ENCODE assay signal across 8 cellular contexts in the genomic region with DNA sequence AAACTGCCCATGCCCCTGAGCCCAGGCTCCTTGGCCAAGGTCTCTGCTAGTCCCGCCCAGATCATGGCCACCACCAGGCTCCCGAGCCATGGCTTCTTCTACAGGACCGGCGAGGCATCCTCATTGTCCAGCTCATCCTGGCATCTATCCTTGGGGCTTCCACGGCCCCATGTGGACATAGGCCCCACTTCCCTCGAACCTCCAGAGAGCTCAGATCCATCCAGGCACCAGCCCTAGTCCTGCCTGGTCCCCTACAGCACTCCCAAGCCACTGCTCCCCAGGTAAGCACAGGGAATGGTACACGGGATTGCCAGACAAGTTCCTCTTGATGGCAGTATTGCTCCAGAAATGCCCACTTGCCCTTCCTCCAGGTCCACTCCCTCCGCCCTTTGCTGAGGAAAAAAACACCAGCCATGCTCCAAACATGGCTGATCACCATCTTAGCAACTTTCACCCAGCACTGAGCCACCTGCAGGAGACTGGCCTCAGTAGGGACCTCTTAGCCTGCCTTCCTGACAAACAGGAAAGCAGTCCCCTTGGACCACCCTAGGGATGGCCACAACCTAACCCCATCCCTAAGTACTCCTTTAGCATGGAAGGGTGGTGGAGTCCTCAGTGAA.
DNase-seq lines count a peak whose midpoint lies in the region; ATAC-seq and TF ChIP-seq lines count a peak whose summit lies in the region.

No MANE protein-coding gene starts in this region.

- DNase-seq in NCI-H82 (lab: John Stamatoyannopoulos, UW), result peak; percentile 21
- DNase-seq in NCI-H82 treated with DMSO at 0.1 percent for 48 hours (lab: John Stamatoyannopoulos, UW; ENCODE audit: unreplicated experiment), result no peak
- peak; percentile 47 for DNase-seq in NCI-H2171 treated with DMSO at 0.1 percent for 48 hours (lab: John Stamatoyannopoulos, UW)
- peak; percentile 1 for DNase-seq in choroid plexus epithelial cell (ENCODE audit: low read depth)
- peak; percentile 87 for DNase-seq in sciatic nerve (ENCODE audit: low spot score)
- no peak for DNase-seq in AG08396 (ENCODE audit: low spot score)
- DNase-seq in NCI-H345 treated with DMSO at 0.1 percent for 48 hours (lab: John Stamatoyannopoulos, UW; ENCODE audit: unreplicated experiment), result no peak

- ATAC-seq in HG02840 (IDR thresholded peaks at IDR 0.05; ENCODE audit: low FRiP score, unreplicated experiment), result peak; percentile 95
- ATAC-seq in sciatic nerve, result peak; percentile 66

- intact Hi-C loops in sciatic nerve (cut with DNase I), result no loop called here

- no peak for TF ChIP-seq CTCF in choroid plexus epithelial cell (conservative IDR thresholded peaks at IDR 0.05; ENCODE audit: low read depth, low read length)

- no peak overlapping the region for H3K4me3 ChIP-seq in choroid plexus epithelial cell (ENCODE audit: low read depth, low read length)

Comparison
In these comparisons a context has a peak if more than half of its experiments do, and no peak if none do; other contexts are left out.
1. DNase-seq: peak in NCI-H82 (single experiment), NCI-H2171 treated with DMSO at 0.1 percent for 48 hours (single experiment), choroid plexus epithelial cell (single experiment) and sciatic nerve (single experiment); none in NCI-H82 treated with DMSO at 0.1 percent for 48 hours (single experiment), AG08396 (single experiment) and NCI-H345 treated with DMSO at 0.1 percent for 48 hours (single experiment).